ENCODE assay signal across 10 cellular contexts in genomic region chr3:116517308-116517707, GRCh38.
A peak's percentile ranks its signal among the peaks of the same experiment; 100 is the strongest.
DNase-seq lines count a peak whose midpoint lies in the region; ATAC-seq and TF ChIP-seq lines count a peak whose summit lies in the region.
"Had no signal": no experiment of that assay in that cellular context is flagged by ENCODE, and none has a peak within 500 bp of the region (broad histone marks: within the 10 kb centered on the region; RNA-seq: fewer than 3 reads in every experiment).

No MANE protein-coding gene starts in this region.

- TF ChIP-seq CTCF in BE2C (IDR thresholded peaks at IDR 0.05; ENCODE audit: low read depth, low read length): peak; percentile 50
- TF ChIP-seq CTCF in tibial artery (IDR thresholded peaks at IDR 0.05): no peak

- intact Hi-C loops in tibial artery (cut with DNase I; ENCODE audit: low total_unique reads): no loop called here

- H3K4me3 ChIP-seq in BE2C (ENCODE audit: low read depth, low read length): no peak overlapping the region
- no peak overlapping the region for H3K4me3 ChIP-seq in tibial artery

- DNase-seq in BE2C: no peak
- peak; percentile 49 for DNase-seq in NCI-H82 (lab: John Stamatoyannopoulos, UW)
- peak; percentile 1 for DNase-seq in fibroblast of peridontal ligament (ENCODE audit: extremely low read depth)
- no peak for DNase-seq in SW 1271 (lab: John Stamatoyannopoulos, UW)
- DNase-seq in tibial artery: no peak
- DNase-seq: DMS79 treated with DMSO at 0.1 percent for 48 hours had no signal

- H3K36me3 ChIP-seq in BE2C: no peaks in the 10 kb centered on the region
- H3K36me3 ChIP-seq in tibial artery: no peaks in the 10 kb centered on the region

- H3K9me3 ChIP-seq in BE2C: no peaks in the 10 kb centered on the region
- no peaks in the 10 kb centered on the region for H3K9me3 ChIP-seq in tibial artery

- H3K27me3 ChIP-seq in BE2C (no peaks in the 10 kb centered on the region), tibial artery (no peaks in the 10 kb centered on the region)

- no peak overlapping the region for H3K27ac ChIP-seq in tibial artery

- peaks cover 6% of the 10 kb centered on the region; the same call in 1 of the 2 replicates for H3K4me1 ChIP-seq in BE2C
- no peaks in the 10 kb centered on the region for H3K4me1 ChIP-seq in tibial artery

- ATAC-seq in GM18867 (IDR thresholded peaks at IDR 0.05; ENCODE audit: unreplicated experiment): peak; percentile 47
- ATAC-seq in GM18909 (IDR thresholded peaks at IDR 0.05; ENCODE audit: poor library complexity, unreplicated experiment): no peak
- ATAC-seq in HG03571 (IDR thresholded peaks at IDR 0.05; ENCODE audit: unreplicated experiment): no peak
- ATAC-seq: left lobe of liver had no signal

Comparison
In these comparisons a context has a peak if more than half of its experiments do, and no peak if none do; other contexts are left out.
1. DNase-seq: peak in NCI-H82 (single experiment) and fibroblast of peridontal ligament (single experiment); none in BE2C (single experiment), SW 1271 (0 of 2) and tibial artery (0 of 2).